Comparison of ENCODE assay signal across 29 cellular contexts in the genomic region with DNA sequence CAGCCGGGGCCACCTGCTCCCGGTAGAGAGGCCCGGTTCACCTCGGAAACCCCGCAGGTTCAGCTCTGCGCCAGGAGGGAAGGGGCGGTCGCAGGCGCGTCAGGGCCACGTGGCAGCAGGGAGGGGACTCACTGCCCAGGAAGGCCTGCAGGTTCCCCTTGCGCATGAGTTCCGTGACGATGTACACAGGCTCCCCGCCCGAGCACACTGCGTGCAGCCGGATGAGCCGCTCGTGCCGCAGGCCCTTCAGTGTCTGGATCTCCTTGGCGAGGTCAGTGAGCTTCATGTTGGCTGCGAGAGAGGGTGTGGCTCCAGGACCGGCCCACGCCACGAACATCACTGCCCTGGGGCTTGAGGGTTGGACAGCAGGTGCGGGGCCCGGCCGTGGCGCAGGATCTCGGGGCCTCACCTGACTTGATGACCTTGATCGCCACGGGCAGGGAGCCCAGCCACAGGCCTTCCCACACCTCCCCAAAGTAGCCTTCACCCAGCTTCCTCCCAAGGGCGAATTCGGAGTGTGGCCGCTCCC. TPM values are rescaled to one million over a fixed set of nuclear protein-coding genes. Genes with fewer than 3 reads are reported as not detected.
DNase-seq lines count a peak whose midpoint lies in the region; ATAC-seq and TF ChIP-seq lines count a peak whose summit lies in the region.
"Had no signal": no experiment of that assay in that cellular context is flagged by ENCODE, and none has a peak within 500 bp of the region (broad histone marks: within the 10 kb centered on the region; RNA-seq: fewer than 3 reads in every experiment).

No MANE protein-coding gene starts in this region.

- peak overlapping the region; percentile 54 to 88 (median 74) for H3K27ac ChIP-seq in spleen
- H3K27ac ChIP-seq: gastroesophageal sphincter, KMS-11, neural progenitor cell, sigmoid colon, SJSA1, tibial artery had no signal

- no peak for TF ChIP-seq POLR2A in spleen (IDR thresholded peaks at IDR 0.05)

- no peaks in the 10 kb centered on the region for H3K36me3 ChIP-seq in spleen
- H3K36me3 ChIP-seq: gastroesophageal sphincter, neural progenitor cell, sigmoid colon, SJSA1, tibial artery had no signal

- H3K27ac Mint-ChIP-seq in MCF 10A (ENCODE audit: low read depth, unreplicated experiment): peak overlapping the region; percentile 84
- no peak overlapping the region for H3K27ac Mint-ChIP-seq in CD14-positive monocyte
- H3K27ac Mint-ChIP-seq in immature natural killer cell: no peak overlapping the region
- H3K27ac Mint-ChIP-seq: activated naive CD4-positive, alpha-beta T cell treated with anti-CD3 and anti-CD28 coated beads for 36 hours; activated T-cell treated with anti-CD3 and anti-CD28 coated beads, Interleukin-2, amount 50 U/mL, for 72 hours; neural progenitor cell; progenitor cell of endocrine pancreas; T-helper 1 cell treated with Interleukin-12 subunit alpha and Interleukin-12 subunit beta and Interleukin-4 antibody, amounts not matched to agents 30 μg/mL and 1 μg/mL, for 36 hours had no signal

- ATAC-seq in HG03097 (IDR thresholded peaks at IDR 0.05; ENCODE audit: low FRiP score, unreplicated experiment): no peak
- ATAC-seq: activated T-cell treated with anti-CD3 and anti-CD28 coated beads, Interleukin-2, amount 50 U/mL, for 72 hours; gastroesophageal sphincter; Panc1; stimulated activated naive CD8-positive, alpha-beta T cell treated with anti-CD3 and anti-CD28 coated beads, Interleukin-15, amount 100 ng/mL, for 72 hours had no signal

- TF ChIP-seq CTCF in GM12865 (IDR thresholded peaks at IDR 0.05; ENCODE audit: insufficient read depth, low read depth, low read length, missing control alignments): no peak
- TF ChIP-seq CTCF in MCF 10A (IDR thresholded peaks at IDR 0.05; ENCODE audit: unreplicated experiment): no peak
- no peak for TF ChIP-seq CTCF in spleen (IDR thresholded peaks at IDR 0.05 in 8 of 11, conservative IDR thresholded peaks at IDR 0.05 in 3 of 11)
- TF ChIP-seq CTCF in CD14-positive monocyte (IDR thresholded peaks at IDR 0.05): no peak

- H3K36me3 Mint-ChIP-seq in MCF 10A (ENCODE audit: insufficient read depth, unreplicated experiment) (peaks cover 7% of the 10 kb centered on the region), CD14-positive monocyte (no peaks in the 10 kb centered on the region), immature natural killer cell (peaks cover 0 to 5% (median 0%) of the 10 kb centered on the region in 3 donors)
- H3K36me3 Mint-ChIP-seq: CD4-positive, alpha-beta memory T cell; neural progenitor cell had no signal

- peak; percentile 67 for DNase-seq in GM12865 (ENCODE audit: low read depth)
- peak; percentile 54 for DNase-seq in NOMO-1 treated with DMSO at 0.1 percent for 48 hours (lab: John Stamatoyannopoulos, UW; ENCODE audit: unreplicated experiment)
- DNase-seq in MCF 10A (ENCODE audit: unreplicated experiment): peak; percentile 63
- peak; percentile 91 for DNase-seq in spleen
- no peak for DNase-seq in CD14-positive monocyte (ENCODE audit: low spot score)
- DNase-seq in immature natural killer cell: no peak
- DNase-seq in NCI-H524 treated with DMSO at 0.1 percent for 48 hours (lab: John Stamatoyannopoulos, UW): no peak
- DNase-seq: activated CD4-positive, alpha-beta T cell treated with anti-CD3 and anti-CD28 coated beads for 48 hours; activated naive CD4-positive, alpha-beta T cell treated with anti-CD3 and anti-CD28 coated beads for 36 hours; activated T-cell treated with anti-CD3 and anti-CD28 coated beads, Interleukin-2, amount 50 U/mL, for 72 hours; amniotic stem cell; CD4-positive, alpha-beta memory T cell; NCI-H187 treated with DMSO at 0.1 percent for 48 hours; NCI-H82; sigmoid colon; stimulated activated CD4-positive, alpha-beta T cell treated with anti-CD3 and anti-CD28 coated beads, Interleukin-15, amount 100 ng/mL, for 24 hours; stimulated activated naive CD8-positive, alpha-beta T cell treated with anti-CD3 and anti-CD28 coated beads, Interleukin-15, amount 100 ng/mL, for 72 hours; tibial artery had no signal

- POLR2A ChIA-PET in MCF 10A (lab: Yijun Ruan, JAX): interaction anchor here (0.6 to 1.4 kb wide), 12 partner anchors 13 to 1265 kb away, joined by 3 to 12 read pairs (median 4); a partner anchor contains a TSS

- peaks cover 21% of the 10 kb centered on the region for H3K4me1 Mint-ChIP-seq in MCF 10A (ENCODE audit: insufficient read depth, unreplicated experiment)
- peaks cover 8% of the 10 kb centered on the region for H3K4me1 Mint-ChIP-seq in CD14-positive monocyte
- H3K4me1 Mint-ChIP-seq in immature natural killer cell: peaks cover 0 to 2% of the 10 kb centered on the region in 2 donors

- H3K27me3 Mint-ChIP-seq in MCF 10A (ENCODE audit: insufficient read depth, unreplicated experiment) (no peaks in the 10 kb centered on the region), CD14-positive monocyte (ENCODE audit: low read depth in 3 of 3) (peaks cover 16 to 45% (median 17%) of the 10 kb centered on the region in 3 donors), immature natural killer cell (ENCODE audit: low read depth in 3 of 3) (peaks cover 3% of the 10 kb centered on the region in 3 donors)

- no peaks in the 10 kb centered on the region for H3K9me3 ChIP-seq in spleen
- H3K9me3 ChIP-seq: gastroesophageal sphincter, sigmoid colon, SJSA1, tibial artery had no signal

- peaks cover 17 to 95% (median 67%) of the 10 kb centered on the region in 6 donors for H3K4me1 ChIP-seq in spleen
- H3K4me1 ChIP-seq: neural progenitor cell had no signal

- TSS peak; percentile 61 for BruUV-seq in MCF 10A (replicated peaks; lab: Mats Ljungman, UMichigan)

- H3K27me3 ChIP-seq in spleen (replicated peaks in 1 of 7): peaks cover 0 to 10% (median 0%) of the 10 kb centered on the region in 7 donors
- H3K27me3 ChIP-seq: neural progenitor cell had no signal

- WGBS in spleen, 5 donors: 63 to 83% (median 74%) methylated on average over 13 to 36 of the region's 36 CpGs

- H3K4me3 Mint-ChIP-seq in MCF 10A (ENCODE audit: unreplicated experiment): peak overlapping the region; percentile 74
- H3K4me3 Mint-ChIP-seq in CD14-positive monocyte: no peak overlapping the region
- H3K4me3 Mint-ChIP-seq in immature natural killer cell: no peak overlapping the region
- H3K4me3 Mint-ChIP-seq: activated naive CD4-positive, alpha-beta T cell treated with anti-CD3 and anti-CD28 coated beads for 36 hours; activated T-cell treated with anti-CD3 and anti-CD28 coated beads, Interleukin-2, amount 50 U/mL, for 72 hours; CD4-positive, alpha-beta memory T cell; neural progenitor cell; stimulated activated naive CD8-positive, alpha-beta T cell treated with anti-CD3 and anti-CD28 coated beads, Interleukin-15, amount 100 ng/mL, for 72 hours; T-helper 1 cell treated with Interleukin-12 subunit alpha and Interleukin-12 subunit beta and Interleukin-4 antibody, amounts not matched to agents 30 μg/mL and 1 μg/mL, for 36 hours had no signal

- intact Hi-C loops in MCF 10A (cut with micrococcal nuclease): no loop called here
- intact Hi-C loops in spleen (cut with DNase I; ENCODE audit: low total_unique reads): no loop called here
- intact Hi-C loops in CD14-positive monocyte (cut with micrococcal nuclease): no loop called here

- H3K4me3 ChIP-seq in GM12865 (ENCODE audit: low read depth, low read length) (peak overlapping the region; percentile 34), spleen (peak overlapping the region in 2 of 8 donors; percentile 4 to 43)
- H3K4me3 ChIP-seq: gastroesophageal sphincter, lung, neural progenitor cell, sigmoid colon, SJSA1, tibial artery had no signal

- H3K9me3 Mint-ChIP-seq in MCF 10A (ENCODE audit: unreplicated experiment) (no peaks in the 10 kb centered on the region), CD14-positive monocyte (peaks cover 0 to 1% (median 0%) of the 10 kb centered on the region in 7 donors), immature natural killer cell (no peaks in the 10 kb centered on the region)
- H3K9me3 Mint-ChIP-seq: activated naive CD4-positive, alpha-beta T cell treated with anti-CD3 and anti-CD28 coated beads for 36 hours; activated T-cell treated with anti-CD3 and anti-CD28 coated beads, Interleukin-2, amount 50 U/mL, for 72 hours; CD4-positive, alpha-beta memory T cell; neural progenitor cell; stimulated activated naive CD8-positive, alpha-beta T cell treated with anti-CD3 and anti-CD28 coated beads, Interleukin-15, amount 100 ng/mL, for 72 hours; T-helper 1 cell treated with Interleukin-12 subunit alpha and Interleukin-12 subunit beta and Interleukin-4 antibody, amounts not matched to agents 30 μg/mL and 1 μg/mL, for 36 hours had no signal

- CTCF ChIA-PET in MCF 10A (lab: Yijun Ruan, JAX): interaction anchor here (0.6 to 1.3 kb wide), 2 partner anchors 40 to 458 kb away, joined by 3 read pairs; no protein-coding TSS in a partner anchor

RNA-seq across cellular contexts. Expression of a gene that starts 4.9 kb away (rescaled TPM):
- total RNA-seq in MCF 10A (2022): 3.8 and 4.4 TPM in 2 replicates
- total RNA-seq in spleen: 1 to 10 TPM in 1 of 7 donors, under 1 TPM in 6; 0.20 to 1.0 (median 0.77) TPM
- polyA plus RNA-seq in spleen: under 1 TPM; 0.55 to 0.72 (median 0.64) TPM
- 1 to 10 TPM in 1 of 2 donors, under 1 TPM in 1; 0.66 to 1.5 TPM for polyA plus RNA-seq in CD14-positive monocyte
- under 1 TPM in 1 of 3 donors, not detected in 2; 0.37 TPM for polyA plus RNA-seq in immature natural killer cell
- total RNA-seq: CD4-positive, alpha-beta memory T cell; HT1080; SJSA1 had no signal

RNA-seq across cellular contexts. Expression of a gene that starts 5.5 kb away (rescaled TPM):
- total RNA-seq in MCF 10A (2022) (0.81 and 1.4 TPM in 2 replicates), spleen (1 to 10 TPM in 4 of 7 donors, under 1 TPM in 1, not detected in 2; 0.46 to 1.5 (median 1.2) TPM)
- polyA plus RNA-seq in spleen (under 1 TPM; 0.07 to 0.19 (median 0.12) TPM), CD14-positive monocyte (not detected), immature natural killer cell (not detected)
- total RNA-seq: activated naive CD4-positive, alpha-beta T cell treated with anti-CD3 and anti-CD28 coated beads for 36 hours; activated T-cell treated with anti-CD3 and anti-CD28 coated beads, Interleukin-2, amount 50 U/mL, for 72 hours; CD4-positive, alpha-beta memory T cell; gastroesophageal sphincter; HT1080; kidney epithelial cell; lung; progenitor cell of endocrine pancreas; sigmoid colon; SJSA1 had no signal
- polyA plus RNA-seq: CD4-positive, alpha-beta memory T cell had no signal

RNA-seq across cellular contexts. Expression of a gene that starts 11.9 kb away (rescaled TPM):
- 2.4 and 3.9 TPM in 2 replicates for total RNA-seq in MCF 10A (2022)
- total RNA-seq in spleen: 1 to 10 TPM in 4 of 7 donors, under 1 TPM in 3; 0.33 to 2.0 (median 1.0) TPM
- 1 to 10 TPM in 1 of 3 donors, under 1 TPM in 2; 0.91 to 1.8 (median 0.98) TPM for polyA plus RNA-seq in spleen
- not detected for polyA plus RNA-seq in CD14-positive monocyte
- polyA plus RNA-seq in immature natural killer cell: not detected
- total RNA-seq: HT1080 had no signal

RNA-seq across cellular contexts. Expression of a gene that starts 21.5 kb away (rescaled TPM):
- 315 and 355 TPM in 2 replicates for total RNA-seq in MCF 10A (2022)
- 100 to 1,000 TPM in 4 of 7 donors, 10 to 100 TPM in 3; 68.8 to 167 (median 105) TPM for total RNA-seq in spleen
- polyA plus RNA-seq in spleen: 100 to 1,000 TPM; 123 to 275 (median 186) TPM
- 10 to 100 TPM; 13.4 to 26.1 TPM for polyA plus RNA-seq in CD14-positive monocyte
- 10 to 100 TPM; 14.9 to 84.3 (median 41.9) TPM for polyA plus RNA-seq in immature natural killer cell

RNA-seq across cellular contexts. Expression of a gene that starts 31.9 kb away (rescaled TPM):
- 18.1 and 24.7 TPM in 2 replicates for total RNA-seq in MCF 10A (2022)
- 100 to 1,000 TPM in 1 of 7 donors, 10 to 100 TPM in 6; 56.5 to 120 (median 66.0) TPM for total RNA-seq in spleen
- polyA plus RNA-seq in spleen: 10 to 100 TPM in 1 of 3 donors, 1 to 10 TPM in 2; 4.3 to 21.2 (median 5.7) TPM
- 1 to 10 TPM; 3.0 to 3.3 TPM for polyA plus RNA-seq in CD14-positive monocyte
- polyA plus RNA-seq in immature natural killer cell: 10 to 100 TPM in 1 of 3 donors, 1 to 10 TPM in 2; 2.4 to 11.3 (median 3.7) TPM

Comparison
In these comparisons a context has a peak if more than half of its experiments do, and no peak if none do; other contexts are left out.
1. DNase-seq: peak in GM12865 (single experiment), NOMO-1 treated with DMSO at 0.1 percent for 48 hours (single experiment), MCF 10A (single experiment) and spleen (single experiment); none in CD14-positive monocyte (single experiment), immature natural killer cell (0 of 3) and NCI-H524 treated with DMSO at 0.1 percent for 48 hours (single experiment).